In the genomic region with DNA sequence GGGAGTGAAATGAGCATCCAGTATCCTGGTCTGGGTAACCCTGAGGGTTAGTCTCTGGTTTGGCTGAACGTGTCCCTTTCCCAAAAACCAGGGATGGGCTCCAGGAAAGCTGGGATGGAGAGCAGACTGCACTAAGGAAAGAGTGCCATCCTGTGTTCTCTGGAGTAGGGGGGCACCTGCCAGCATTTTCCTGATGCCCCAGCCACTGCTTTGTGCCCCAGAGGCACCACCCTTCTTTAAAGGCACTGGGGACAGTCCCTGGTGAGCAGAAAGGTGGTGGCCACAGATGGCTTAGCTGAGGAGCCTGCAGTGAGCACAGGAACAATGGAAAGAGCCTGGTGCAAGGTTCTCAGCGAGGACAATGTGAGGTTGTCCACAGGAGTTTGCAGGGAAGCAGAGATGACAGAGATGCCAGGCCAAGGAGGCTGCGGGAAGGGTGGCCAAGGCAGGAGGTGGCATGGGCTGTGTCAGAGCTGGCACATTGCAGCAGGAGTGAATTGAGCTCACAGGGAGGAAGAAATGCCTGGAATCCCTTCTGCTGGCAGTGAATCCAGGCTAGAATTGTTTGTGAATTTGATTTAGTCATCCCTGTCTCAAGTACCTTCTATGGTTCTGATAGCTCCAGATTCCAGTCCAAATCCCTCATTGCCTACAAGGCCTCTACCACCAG, we compare ENCODE assay signal across 11 cellular contexts. TPM values are rescaled to one million over a fixed set of nuclear protein-coding genes. Genes with fewer than 3 reads are reported as not detected.
DNase-seq lines count a peak whose midpoint lies in the region; ATAC-seq and TF ChIP-seq lines count a peak whose summit lies in the region.
"Had no signal": no experiment of that assay in that cellular context is flagged by ENCODE, and none has a peak within 500 bp of the region (broad histone marks: within the 10 kb centered on the region; RNA-seq: fewer than 3 reads in every experiment).

No MANE protein-coding gene starts in this region.

- peak overlapping the region; percentile 91 for H3K27ac ChIP-seq in IMR-90 (ENCODE audit: insufficient read depth, low read length)
- H3K27ac ChIP-seq in dorsolateral prefrontal cortex, result peak overlapping the region in 35 of 59 donors; percentile 2 to 78 (median 41)
- H3K27ac ChIP-seq in thyroid gland, result peak overlapping the region in 2 of 3 donors; percentile 32 to 63

- peak overlapping the region; percentile 91 for H3K23ac ChIP-seq in IMR-90 (ENCODE audit: low read depth, low read length)

- TF ChIP-seq RAD21 in IMR-90 (IDR thresholded peaks at IDR 0.05; ENCODE audit: low read length), result no peak

- H3K4me1 ChIP-seq in IMR-90 (ENCODE audit: control insufficient read depth, insufficient read depth, low read length), result peaks cover 51% of the 10 kb centered on the region
- peaks cover 21 to 46% of the 10 kb centered on the region in 2 donors for H3K4me1 ChIP-seq in thyroid gland

- peak overlapping the region; percentile 36 for H2AFZ ChIP-seq in IMR-90 (replicated peaks; ENCODE audit: low read length, poor library complexity)

- POLR2A ChIA-PET in IMR-90 (lab: Charles Lee; ENCODE audit: unreplicated experiment), result interaction anchor here (0.6 kb wide), 1 partner anchor 38 kb away, joined by 3 read pairs; no protein-coding TSS in a partner anchor
- POLR2A ChIA-PET in activated CD8-positive, alpha-beta T cell treated with anti-CD3 and anti-CD28 coated beads for 36 hours (lab: Charles Lee), result no interaction called here

- no peaks in the 10 kb centered on the region for H3K9me3 Mint-ChIP-seq in activated CD8-positive, alpha-beta T cell treated with anti-CD3 and anti-CD28 coated beads for 36 hours

- peak; percentile 13 for ATAC-seq in IMR-90 (ENCODE audit: low read depth)
- no peak for ATAC-seq in activated CD8-positive, alpha-beta T cell treated with anti-CD3 and anti-CD28 coated beads for 36 hours

- H2BK120ac ChIP-seq in IMR-90 (ENCODE audit: low read depth, low read length), result peak overlapping the region; percentile 97

- H3K9me1 ChIP-seq in IMR-90 (ENCODE audit: insufficient read depth, low read length), result peaks cover 30% of the 10 kb centered on the region

- H2AK5ac ChIP-seq in IMR-90 (ENCODE audit: low read depth, low read length), result peak overlapping the region; percentile 96

- H3K18ac ChIP-seq in IMR-90 (ENCODE audit: low read depth, low read length), result peak overlapping the region; percentile 92

- 83% methylated on average over 1 of the region's 3 CpGs; no CpG with 5 or more reads in 1 of the 2 experiments for WGBS in IMR-90 (ENCODE audit: extremely low coverage in 2 of 2, insufficient read length in 1 of 2), 2 experiments
- 72 to 89% methylated on average over 3 of the region's 3 CpGs for WGBS in thyroid gland, 2 donors

- H3K56ac ChIP-seq in IMR-90 (ENCODE audit: extremely low read depth, insufficient read depth, low read length), result peak overlapping the region; percentile 66; the same call in 1 of the 2 replicates

- H3K9me3 ChIP-seq in IMR-90 (ENCODE audit: control insufficient read depth, insufficient read depth, low read length) (no peaks in the 10 kb centered on the region), thyroid gland (no peaks in the 10 kb centered on the region)

- DNase-seq in IMR-90 (peak; percentile 47), dorsolateral prefrontal cortex (peak in 3 of 10 donors; percentile 22 to 52 (median 36)), mesenteric fat pad (ENCODE audit: low spot score) (peak; percentile 64), thyroid gland (peak; percentile 6 to 45), NAMALWA (ENCODE audit: low spot score) (no peak), MV-4-11 (lab: John Stamatoyannopoulos, UW) (no peak)
- DNase-seq in effector CD4-positive, alpha-beta T cell, result no peak
- no peak for DNase-seq in activated CD8-positive, alpha-beta T cell treated with anti-CD3 and anti-CD28 coated beads for 36 hours
- DNase-seq: erythroblast; midbrain; stimulated activated CD4-positive, alpha-beta T cell treated with anti-CD3 and anti-CD28 coated beads, Interleukin-4, amount 100 ng/mL, for 4 hours had no signal

- in situ Hi-C loops in IMR-90 (cut with MboI; ENCODE audit: low sequenced_read_pairs), result no loop called here

- H4K20me1 ChIP-seq in IMR-90 (ENCODE audit: insufficient read depth, low read length), result peaks cover 4% of the 10 kb centered on the region; the same call in 1 of the 2 replicates

- peak overlapping the region; percentile 90 for H3K4ac ChIP-seq in IMR-90 (ENCODE audit: low read depth, low read length)

- H3K27me3 ChIP-seq in IMR-90 (ENCODE audit: control insufficient read depth, insufficient read depth, low read length) (no peaks in the 10 kb centered on the region), dorsolateral prefrontal cortex (no peaks in the 10 kb centered on the region), thyroid gland (no peaks in the 10 kb centered on the region)

- H3K14ac ChIP-seq in IMR-90 (replicated peaks; ENCODE audit: low read depth, low read length), result peak overlapping the region; percentile 93

- H3K79me1 ChIP-seq in IMR-90 (ENCODE audit: low read depth in 1 of 2, low read length in 2 of 2), result peaks cover 0 to 33% of the 10 kb centered on the region in 2 experiments; a peak in 2 of 4 replicates

- TF ChIP-seq CTCF in IMR-90 (conservative IDR thresholded peaks at IDR 0.05; ENCODE audit: low read depth, low read length) (no peak), dorsolateral prefrontal cortex (IDR thresholded peaks at IDR 0.05 in 54 of 56, conservative IDR thresholded peaks at IDR 0.05 in 2 of 56; ENCODE audit: low read depth in 1 of 56, partially characterized antibody in 56 of 56) (no peak), thyroid gland (IDR thresholded peaks at IDR 0.05) (no peak)
- TF ChIP-seq CTCF in activated CD8-positive, alpha-beta T cell treated with anti-CD3 and anti-CD28 coated beads for 36 hours (IDR thresholded peaks at IDR 0.05), result no peak

- H4K5ac ChIP-seq in IMR-90 (ENCODE audit: low read depth, low read length), result peak overlapping the region; percentile 83

- no peak overlapping the region for H3K4me3 Mint-ChIP-seq in activated CD8-positive, alpha-beta T cell treated with anti-CD3 and anti-CD28 coated beads for 36 hours

- dilution Hi-C loops in IMR-90 (cut with HindIII; ENCODE audit: low sequenced_read_pairs, unreplicated experiment), result no loop called here

- H4K8ac ChIP-seq in IMR-90 (ENCODE audit: low read depth in 2 of 2, low read length in 2 of 2), result peak overlapping the region; percentile 72 to 91

- CTCF ChIA-PET in IMR-90 (lab: Yijun Ruan, JAX), result interaction anchor here (1.0 kb wide), 1 partner anchor 25 kb away, joined by 3 read pairs; no protein-coding TSS in a partner anchor
- CTCF ChIA-PET in activated CD8-positive, alpha-beta T cell treated with anti-CD3 and anti-CD28 coated beads for 36 hours (lab: Charles Lee), result no interaction called here

- H3K9ac ChIP-seq in IMR-90 (ENCODE audit: low read depth, low read length), result peak overlapping the region; percentile 33

- H3K4me3 ChIP-seq in IMR-90 (ENCODE audit: insufficient read depth, low read depth, low read length), result no peak overlapping the region
- H3K4me3 ChIP-seq in dorsolateral prefrontal cortex, result no peak overlapping the region
- no peak overlapping the region for H3K4me3 ChIP-seq in thyroid gland (replicated peaks in 1 of 3)

- H3K27me3 Mint-ChIP-seq in activated CD8-positive, alpha-beta T cell treated with anti-CD3 and anti-CD28 coated beads for 36 hours, result no peaks in the 10 kb centered on the region

- intact Hi-C loops in IMR-90 (cut with micrococcal nuclease), result no loop called here
- intact Hi-C loops in dorsolateral prefrontal cortex (cut with DNase I), result no loop called here
- intact Hi-C loops in thyroid gland (cut with DNase I), result no loop called here
- intact Hi-C loops in activated CD8-positive, alpha-beta T cell treated with anti-CD3 and anti-CD28 coated beads for 36 hours (cut with micrococcal nuclease), result no loop called here

- no peak overlapping the region for H3K27ac Mint-ChIP-seq in activated CD8-positive, alpha-beta T cell treated with anti-CD3 and anti-CD28 coated beads for 36 hours

- peak overlapping the region; percentile 92 for H2BK20ac ChIP-seq in IMR-90 (ENCODE audit: low read depth, low read length)

- no peak overlapping the region for H3K4me2 ChIP-seq in IMR-90 (ENCODE audit: low read depth, low read length)

- peak overlapping the region; percentile 92 for H2BK5ac ChIP-seq in IMR-90 (ENCODE audit: low read depth, low read length, poor library complexity, severe bottlenecking)

- peak overlapping the region; percentile 45 for H2AK9ac ChIP-seq in IMR-90 (replicated peaks; ENCODE audit: low read depth, low read length, poor library complexity)

- no peak for TF ChIP-seq POLR2A in IMR-90 (IDR thresholded peaks at IDR 0.05; ENCODE audit: low read depth, low read length)
- TF ChIP-seq POLR2A in thyroid gland (IDR thresholded peaks at IDR 0.05), result no peak

- H3K36me3 Mint-ChIP-seq in activated CD8-positive, alpha-beta T cell treated with anti-CD3 and anti-CD28 coated beads for 36 hours (ENCODE audit: low read depth), result no peaks in the 10 kb centered on the region

- peak overlapping the region; percentile 86 for H2BK15ac ChIP-seq in IMR-90 (ENCODE audit: low read depth, low read length)

- BruUV-seq in IMR-90 (replicated peaks; lab: Mats Ljungman, UMichigan), result no TSS peak

- H3K36me3 ChIP-seq in IMR-90 (ENCODE audit: control insufficient read depth, insufficient read depth, low read length), result no peaks in the 10 kb centered on the region
- H3K36me3 ChIP-seq in thyroid gland, result no peaks in the 10 kb centered on the region

- H3K4me1 Mint-ChIP-seq in activated CD8-positive, alpha-beta T cell treated with anti-CD3 and anti-CD28 coated beads for 36 hours (ENCODE audit: low read depth), result no peaks in the 10 kb centered on the region

- peak overlapping the region; percentile 95 for H4K91ac ChIP-seq in IMR-90 (ENCODE audit: insufficient read depth, low read depth, low read length)

TF ChIP-seq in IMR-90, 13 proteins besides CTCF, POLR2A, EP300 and RAD21 (continues in another document):
- TF ChIP-seq USF2 (IDR thresholded peaks at IDR 0.05; ENCODE audit: low read depth, low read length), result no peak
- TF ChIP-seq NFE2L2 (IDR thresholded peaks at IDR 0.05; ENCODE audit: low read depth, low read length), result no peak
- no peak for TF ChIP-seq CEBPB (IDR thresholded peaks at IDR 0.05; ENCODE audit: low read depth, low read length)

RNA-seq across cellular contexts. Expression of gene AMOTL2, which starts 39.9 kb away (rescaled TPM):
- total RNA-seq in IMR-90 (2012; rRNA removed) (162 and 172 TPM in 2 replicates), dorsolateral prefrontal cortex (100 to 1,000 TPM in 24 of 120 experiments, 10 to 100 TPM in 96; 43.1 to 220 (median 75.3) TPM), mesenteric fat pad (272 TPM), thyroid gland (100 to 1,000 TPM in 3 of 4 donors, 10 to 100 TPM in 1; 76.0 to 149 (median 117) TPM)
- polyA plus RNA-seq in IMR-90 (2012; rRNA removed), result 176 and 230 TPM in 2 replicates
- 168 and 220 TPM in 2 replicates for polyA plus RNA-seq in IMR-90 (2012; cell fraction: cytosol; rRNA removed)
- 530 and 567 TPM in 2 replicates for polyA plus RNA-seq in IMR-90 (2012; cell fraction: nucleus; rRNA removed; ENCODE audit: low replicate concordance)
- not detected for total RNA-seq in activated CD8-positive, alpha-beta T cell treated with anti-CD3 and anti-CD28 coated beads for 36 hours

Comparison
In these comparisons a context has a peak if more than half of its experiments do, and no peak if none do; other contexts are left out.
1. DNase-seq: peak in IMR-90 (single experiment), mesenteric fat pad (single experiment) and thyroid gland (2 of 2); none in NAMALWA (single experiment), effector CD4-positive, alpha-beta T cell (single experiment), activated CD8-positive, alpha-beta T cell treated with anti-CD3 and anti-CD28 coated beads for 36 hours (single experiment) and MV-4-11 (single experiment).
2. H3K27ac ChIP-seq: peak in every context shown above with its lines; median percentile 91 in IMR-90; 48 in thyroid gland; 41 in dorsolateral prefrontal cortex.
3. RNA of gene AMOTL2, which starts 39.9 kb away (total RNA-seq): 272 TPM in mesenteric fat pad (single experiment), 162 to 172 TPM in IMR-90, 76.0 to 149 TPM in thyroid gland and 43.1 to 220 TPM in dorsolateral prefrontal cortex; not detected in activated CD8-positive, alpha-beta T cell treated with anti-CD3 and anti-CD28 coated beads for 36 hours; every median in the first group is over 10 times any median in the second.